ENCODE assay signal across 11 cellular contexts in the genomic region with DNA sequence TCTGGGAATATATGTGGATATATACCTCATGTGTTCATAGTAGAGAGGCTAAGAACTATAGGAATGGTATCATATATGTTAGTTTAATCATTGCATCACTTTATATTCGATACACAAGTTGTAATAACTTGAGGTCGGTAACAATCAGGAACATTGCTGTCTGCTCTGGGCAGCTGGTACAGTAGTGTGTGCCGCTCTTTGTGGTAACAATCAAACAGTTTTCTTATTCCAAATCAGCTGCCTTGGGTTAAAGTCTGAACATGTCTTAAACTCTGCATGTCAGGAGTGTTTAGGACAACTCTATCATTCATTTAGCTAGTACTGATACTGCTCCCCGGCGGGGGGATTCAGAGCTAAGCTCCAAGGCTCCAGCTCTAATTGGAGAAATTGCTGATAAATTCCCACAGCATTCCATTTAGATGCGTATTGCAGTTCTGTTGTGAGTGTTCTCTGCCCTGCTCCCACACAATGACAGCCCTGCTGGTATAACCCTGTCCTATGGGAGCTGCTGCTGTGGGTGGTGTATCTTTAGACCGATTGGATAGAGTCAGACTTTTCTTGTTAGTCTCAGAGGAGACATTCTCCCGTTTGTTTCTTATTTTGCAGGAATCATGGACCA.
A peak's percentile ranks its signal among the peaks of the same experiment; 100 is the strongest.
DNase-seq lines count a peak whose midpoint lies in the region; ATAC-seq and TF ChIP-seq lines count a peak whose summit lies in the region.
"Had no signal": no experiment of that assay in that cellular context is flagged by ENCODE, and none has a peak within 500 bp of the region (broad histone marks: within the 10 kb centered on the region; RNA-seq: fewer than 3 reads in every experiment).

No MANE protein-coding gene starts in this region.

- DNase-seq in ELR (ENCODE audit: low read depth) = peak; percentile 77
- peak; percentile 86 for DNase-seq in fibroblast of the aortic adventitia (ENCODE audit: low read depth)
- DNase-seq in renal cortical epithelial cell (ENCODE audit: low read depth) = peak; percentile 3
- no peak for DNase-seq in Calu3
- no peak for DNase-seq in effector CD8-positive, alpha-beta T cell (lab: John Stamatoyannopoulos, UW)
- DNase-seq: activated CD4-positive, alpha-beta T cell treated with anti-CD3 and anti-CD28 coated beads for 48 hours; activated gamma-delta T cell; NCI-H526 treated with DMSO at 0.1 percent for 48 hours had no signal

- H3K36me3 Mint-ChIP-seq in Calu3 (ENCODE audit: insufficient read depth, unreplicated experiment) = no peaks in the 10 kb centered on the region

- CTCF ChIA-PET in Calu3 (lab: Charles Lee) = no interaction called here

- peak; percentile 97 for ATAC-seq in SK-N-SH treated with all-trans-retinoic acid at 6 μM for 48 hours
- no peak for ATAC-seq in GM19463 (IDR thresholded peaks at IDR 0.05; ENCODE audit: unreplicated experiment)
- no peak for ATAC-seq in HG03469 (IDR thresholded peaks at IDR 0.05; ENCODE audit: unreplicated experiment)

- no peak overlapping the region for H3K4me3 Mint-ChIP-seq in Calu3 (ENCODE audit: low read depth, unreplicated experiment)

- H3K27me3 Mint-ChIP-seq in Calu3 (ENCODE audit: unreplicated experiment) = no peaks in the 10 kb centered on the region

- no peak overlapping the region for H3K4me3 ChIP-seq in fibroblast of the aortic adventitia (ENCODE audit: low read depth, low read length)

- peaks cover 17% of the 10 kb centered on the region for H3K9me3 Mint-ChIP-seq in Calu3 (ENCODE audit: low read depth, unreplicated experiment)

- BruUV-seq in Calu3 (replicated peaks; lab: Mats Ljungman, UMichigan) = no TSS peak

- no peaks in the 10 kb centered on the region for H3K4me1 Mint-ChIP-seq in Calu3 (ENCODE audit: low read depth, unreplicated experiment)

- intact Hi-C loops in Calu3 (cut with micrococcal nuclease; ENCODE audit: unreplicated experiment) = no loop called here

- H3K27ac Mint-ChIP-seq in Calu3 (ENCODE audit: unreplicated experiment) = no peak overlapping the region

- TF ChIP-seq CTCF in fibroblast of the aortic adventitia (IDR thresholded peaks at IDR 0.05; ENCODE audit: insufficient read depth, low read length) (peak; percentile 1), Calu3 (IDR thresholded peaks at IDR 0.05; ENCODE audit: unreplicated experiment) (no peak)

TF ChIP-seq in SK-N-SH treated with all-trans-retinoic acid at 6 μM for 48 hours, 23 proteins besides CTCF, POLR2A, EP300 and RAD21:
- TF ChIP-seq GLIS3 (CRISPR knock-in tag; IDR thresholded peaks at IDR 0.05) (no peak), RARB (CRISPR knock-in tag; IDR thresholded peaks at IDR 0.05) (no peak), BACH2 (CRISPR knock-in tag; IDR thresholded peaks at IDR 0.05; ENCODE audit: borderline replicate concordance) (no peak), CSDC2 (CRISPR knock-in tag; IDR thresholded peaks at IDR 0.05) (no peak), ZNF565 (CRISPR knock-in tag; conservative IDR thresholded peaks at IDR 0.05; ENCODE audit: low read depth) (no peak), OSR1 (CRISPR knock-in tag; IDR thresholded peaks at IDR 0.05) (no peak)
- TF ChIP-seq, protein P1, sequence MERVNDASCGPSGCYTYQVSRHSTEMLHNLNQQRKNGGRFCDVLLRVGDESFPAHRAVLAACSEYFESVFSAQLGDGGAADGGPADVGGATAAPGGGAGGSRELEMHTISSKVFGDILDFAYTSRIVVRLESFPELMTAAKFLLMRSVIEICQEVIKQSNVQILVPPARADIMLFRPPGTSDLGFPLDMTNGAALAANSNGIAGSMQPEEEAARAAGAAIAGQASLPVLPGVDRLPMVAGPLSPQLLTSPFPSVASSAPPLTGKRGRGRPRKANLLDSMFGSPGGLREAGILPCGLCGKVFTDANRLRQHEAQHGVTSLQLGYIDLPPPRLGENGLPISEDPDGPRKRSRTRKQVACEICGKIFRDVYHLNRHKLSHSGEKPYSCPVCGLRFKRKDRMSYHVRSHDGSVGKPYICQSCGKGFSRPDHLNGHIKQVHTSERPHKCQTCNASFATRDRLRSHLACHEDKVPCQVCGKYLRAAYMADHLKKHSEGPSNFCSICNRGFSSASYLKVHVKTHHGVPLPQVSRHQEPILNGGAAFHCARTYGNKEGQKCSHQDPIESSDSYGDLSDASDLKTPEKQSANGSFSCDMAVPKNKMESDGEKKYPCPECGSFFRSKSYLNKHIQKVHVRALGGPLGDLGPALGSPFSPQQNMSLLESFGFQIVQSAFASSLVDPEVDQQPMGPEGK (CRISPR knock-in tag; IDR thresholded peaks at IDR 0.05; ENCODE audit: borderline replicate concordance) = no peak

Comparison
In these comparisons a context has a peak if more than half of its experiments do, and no peak if none do; other contexts are left out.
1. DNase-seq: peak in ELR (single experiment), fibroblast of the aortic adventitia (single experiment) and renal cortical epithelial cell (single experiment); none in Calu3 (single experiment) and effector CD8-positive, alpha-beta T cell (single experiment).